Comparison of ENCODE assay signal across 17 cellular contexts in the genomic region with DNA sequence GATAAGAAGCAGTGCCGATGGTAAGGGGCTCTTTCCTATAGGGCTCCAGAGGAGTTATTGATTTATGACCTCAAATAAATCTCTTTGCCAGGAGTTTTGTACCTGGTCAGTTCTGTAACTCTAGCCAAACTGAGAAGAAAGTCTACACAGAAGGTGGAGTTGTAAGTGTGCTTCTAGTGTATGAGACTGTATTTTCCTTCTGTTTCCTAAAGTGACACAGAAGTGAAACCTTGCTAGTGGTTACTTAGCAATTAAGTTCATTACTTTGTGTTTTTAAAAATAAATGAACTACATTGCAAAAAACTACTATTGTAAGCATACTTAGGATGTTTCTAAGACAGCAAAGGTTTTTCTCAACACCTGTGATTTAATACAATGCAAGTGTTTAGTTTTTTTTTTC. TPM values are rescaled to one million over a fixed set of nuclear protein-coding genes. Genes with fewer than 3 reads are reported as not detected.
"Had no signal": no experiment of that assay in that cellular context is flagged by ENCODE, and none has a peak within 500 bp of the region (broad histone marks: within the 10 kb centered on the region; RNA-seq: fewer than 3 reads in every experiment).

No MANE protein-coding gene starts in this region.

- H3K4me1 Mint-ChIP-seq: activated CD8-positive, alpha-beta memory T cell treated with anti-CD3 and anti-CD28 coated beads, Interleukin-2, amount 10 ng/mL, durations not matched to agents 7 days and 5 days; activated naive CD8-positive, alpha-beta T cell treated with anti-CD3 and anti-CD28 coated beads, Interleukin-2, amount 10 ng/mL, durations not matched to agents 7 days and 5 days had no signal

- H3K27ac ChIP-seq: ascending aorta, dorsolateral prefrontal cortex, ovary, sigmoid colon had no signal

- H3K9me3 Mint-ChIP-seq: activated naive CD8-positive, alpha-beta T cell treated with anti-CD3 and anti-CD28 coated beads, Interleukin-2, amount 10 ng/mL, durations not matched to agents 7 days and 5 days; type B pancreatic cell had no signal

- H3K4me1 ChIP-seq: ascending aorta, sigmoid colon had no signal

- H3K36me3 ChIP-seq: ascending aorta, ovary, sigmoid colon had no signal

- H3K4me3 Mint-ChIP-seq: activated CD8-positive, alpha-beta memory T cell treated with anti-CD3 and anti-CD28 coated beads, Interleukin-2, amount 10 ng/mL, durations not matched to agents 7 days and 5 days; activated naive CD8-positive, alpha-beta T cell treated with anti-CD3 and anti-CD28 coated beads, Interleukin-2, amount 10 ng/mL, durations not matched to agents 7 days and 5 days; type B pancreatic cell had no signal

- H3K27me3 ChIP-seq: ascending aorta, dorsolateral prefrontal cortex, ovary, sigmoid colon had no signal

- ATAC-seq: activated CD8-positive, alpha-beta memory T cell treated with anti-CD3 and anti-CD28 coated beads, Interleukin-2, amount 10 ng/mL, durations not matched to agents 7 days and 5 days had no signal

- DNase-seq: activated CD4-positive, alpha-beta T cell treated with anti-CD3 and anti-CD28 coated beads, Interleukin-2, amount 50 U/mL, for 48 hours; activated CD4-positive, CD25-positive, alpha-beta regulatory T cell treated with anti-CD3 and anti-CD28 coated beads, Interleukin-2, amount 50 U/mL, for 72 hours; activated CD8-positive, alpha-beta memory T cell treated with anti-CD3 and anti-CD28 coated beads, Interleukin-2, amount 10 ng/mL, durations not matched to agents 7 days and 5 days; activated gamma-delta T cell; activated naive CD8-positive, alpha-beta T cell treated with anti-CD3 and anti-CD28 coated beads, Interleukin-2, amount 10 ng/mL, durations not matched to agents 7 days and 5 days; activated T-cell treated with anti-CD3 and anti-CD28 coated beads, Interleukin-2, amount 50 U/mL, for 48 hours; dorsolateral prefrontal cortex; hippocampal formation; ovary; sigmoid colon; stimulated activated CD4-positive, alpha-beta T cell treated with anti-CD3 and anti-CD28 coated beads, Interleukin-2, amount 100 ng/mL, for 24 hours; stimulated activated naive CD4-positive, alpha-beta T cell had no signal

- H3K27ac Mint-ChIP-seq: activated CD8-positive, alpha-beta memory T cell treated with anti-CD3 and anti-CD28 coated beads, Interleukin-2, amount 10 ng/mL, durations not matched to agents 7 days and 5 days; activated naive CD8-positive, alpha-beta T cell treated with anti-CD3 and anti-CD28 coated beads, Interleukin-2, amount 10 ng/mL, durations not matched to agents 7 days and 5 days; type B pancreatic cell had no signal

- H3K27me3 Mint-ChIP-seq: type B pancreatic cell had no signal

- H3K4me3 ChIP-seq: ascending aorta, dorsolateral prefrontal cortex, ovary, sigmoid colon had no signal

- H3K36me3 Mint-ChIP-seq: activated CD8-positive, alpha-beta memory T cell treated with anti-CD3 and anti-CD28 coated beads, Interleukin-2, amount 10 ng/mL, durations not matched to agents 7 days and 5 days; activated naive CD8-positive, alpha-beta T cell treated with anti-CD3 and anti-CD28 coated beads, Interleukin-2, amount 10 ng/mL, durations not matched to agents 7 days and 5 days; type B pancreatic cell had no signal

- H3K9me3 ChIP-seq: ascending aorta, ovary, sigmoid colon had no signal

RNA-seq across cellular contexts. Expression of gene ACTBL2, which starts 48.7 kb away (rescaled TPM):
- total RNA-seq: activated CD8-positive, alpha-beta memory T cell treated with anti-CD3 and anti-CD28 coated beads, Interleukin-2, amount 10 ng/mL, durations not matched to agents 7 days and 5 days; activated naive CD8-positive, alpha-beta T cell treated with anti-CD3 and anti-CD28 coated beads, Interleukin-2, amount 10 ng/mL, durations not matched to agents 7 days and 5 days; ascending aorta; dorsolateral prefrontal cortex; mesenteric fat pad; sigmoid colon had no signal
- polyA plus RNA-seq: esophagus, neural cell, ovary, sigmoid colon had no signal
